Comparison of ENCODE assay signal across 18 cellular contexts in the genomic region with DNA sequence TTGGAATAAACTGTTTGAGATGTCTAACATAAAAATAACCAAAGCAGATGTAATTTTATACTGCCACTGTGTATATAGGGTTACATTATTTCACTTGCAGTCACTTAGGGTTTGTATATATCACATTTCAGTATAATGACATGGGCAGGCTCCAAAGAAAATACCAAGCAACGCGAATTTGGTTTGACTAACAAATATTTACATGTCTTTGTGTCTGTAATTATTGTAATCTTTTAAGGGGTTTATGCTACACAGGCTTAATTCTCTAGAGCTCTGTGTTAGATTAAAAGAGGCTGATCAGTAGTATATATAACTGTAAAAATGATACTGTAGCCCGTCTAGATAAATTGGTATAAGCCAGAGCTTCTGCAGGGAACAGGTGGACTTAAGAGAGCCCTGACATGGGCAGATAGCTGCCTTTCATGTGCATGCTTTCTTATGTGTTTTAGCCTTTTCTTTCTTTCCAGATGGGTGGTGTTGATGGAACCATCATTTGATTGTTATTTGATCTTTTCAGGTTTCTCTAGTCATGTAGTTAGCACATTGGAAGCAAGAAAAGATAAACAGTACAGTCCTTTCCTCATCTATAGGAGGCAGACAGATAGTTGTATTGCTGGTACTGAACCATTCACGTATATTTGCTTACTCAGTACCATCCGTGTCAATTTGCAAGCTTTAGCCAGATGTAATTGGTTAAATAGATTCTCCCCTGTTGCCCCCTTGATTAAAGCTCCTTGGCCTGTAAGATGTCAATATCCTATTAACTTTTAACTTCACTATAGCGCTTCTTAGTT.
DNase-seq lines count a peak whose midpoint lies in the region; TF ChIP-seq lines count a peak whose summit lies in the region.
"Had no signal": no experiment of that assay in that cellular context is flagged by ENCODE, and none has a peak within 500 bp of the region (broad histone marks: within the 10 kb centered on the region; RNA-seq: fewer than 3 reads in every experiment).

No MANE protein-coding gene starts in this region.

- no peak overlapping the region for H3K27ac ChIP-seq in right atrium auricular region
- H3K27ac ChIP-seq: BLaER1 treated with 17β-estradiol and CSF1 and Interleukin-3, amounts not matched to agents 10 nM and 100 nM; spleen; suprapubic skin had no signal

- H3K4me3 ChIP-seq in LNCaP clone FGC (ENCODE audit: low read depth, low read length) (no peak overlapping the region), right atrium auricular region (no peak overlapping the region)
- H3K4me3 ChIP-seq: BLaER1 treated with 17β-estradiol and CSF1 and Interleukin-3, amounts not matched to agents 10 nM and 100 nM; spleen; suprapubic skin had no signal

- no peaks in the 10 kb centered on the region for H3K4me1 ChIP-seq in right atrium auricular region
- H3K4me1 ChIP-seq: BLaER1 treated with 17β-estradiol and CSF1 and Interleukin-3, amounts not matched to agents 10 nM and 100 nM; spleen; suprapubic skin had no signal

- CTCF ChIA-PET in HEK293T (lab: Yijun Ruan, JAX): no interaction called here

- no peaks in the 10 kb centered on the region for H3K9me3 ChIP-seq in right atrium auricular region
- H3K9me3 ChIP-seq: suprapubic skin had no signal

- POLR2A ChIA-PET in HEK293T (lab: Yijun Ruan, JAX): no interaction called here

- no peaks in the 10 kb centered on the region for H3K27me3 ChIP-seq in right atrium auricular region
- H3K27me3 ChIP-seq: BLaER1 treated with 17β-estradiol and CSF1 and Interleukin-3, amounts not matched to agents 10 nM and 100 nM; spleen; suprapubic skin had no signal

- peak; percentile 3 for DNase-seq in DMS153 (lab: John Stamatoyannopoulos, UW)
- DNase-seq in DMS153 treated with DMSO at 0.1 percent for 48 hours (lab: John Stamatoyannopoulos, UW; ENCODE audit: unreplicated experiment): no peak
- DNase-seq in LNCaP clone FGC (ENCODE audit: low read depth): peak; percentile 26
- DNase-seq in NCI-H526 (lab: John Stamatoyannopoulos, UW): peak; percentile 94 to 97
- peak; percentile 18 for DNase-seq in left kidney (ENCODE audit: low read depth, low spot score)
- DNase-seq in HEK293T (ENCODE audit: extremely low spot score): no peak
- DNase-seq in right atrium auricular region (ENCODE audit: low spot score): no peak
- DNase-seq in effector CD4-positive, alpha-beta T cell: no peak
- DNase-seq: 8988T; activated naive CD8-positive, alpha-beta T cell treated with anti-CD3 and anti-CD28 coated beads for 36 hours; activated T-cell treated with anti-CD3 and anti-CD28 coated beads, Interleukin-2, amount 50 U/mL, for 72 hours; foreskin fibroblast; mesenchymal stem cell; NCI-H2227 treated with DMSO at 0.1 percent for 48 hours; nephron progenitor cell; spleen had no signal

- TF ChIP-seq CTCF in LNCaP clone FGC (IDR thresholded peaks at IDR 0.05; ENCODE audit: control insufficient read depth, extremely low read depth, insufficient read depth) (no peak), right atrium auricular region (IDR thresholded peaks at IDR 0.05) (no peak)

- H3K36me3 ChIP-seq in right atrium auricular region: no peaks in the 10 kb centered on the region

TF ChIP-seq in HEK293T, 16 proteins besides CTCF, POLR2A, EP300 and RAD21:
- no peak for TF ChIP-seq ZNF384 (IDR thresholded peaks at IDR 0.05)
- TF ChIP-seq BHLHE40 (IDR thresholded peaks at IDR 0.05; ENCODE audit: borderline replicate concordance): no peak
- no peak for TF ChIP-seq ELF4 (IDR thresholded peaks at IDR 0.05)
- TF ChIP-seq CTBP1 (IDR thresholded peaks at IDR 0.05; ENCODE audit: borderline replicate concordance): no peak
- no peak for TF ChIP-seq SUZ12 (IDR thresholded peaks at IDR 0.05)
- TF ChIP-seq ARNT (IDR thresholded peaks at IDR 0.05): no peak
- no peak for TF ChIP-seq FOXK2 (IDR thresholded peaks at IDR 0.05)
- TF ChIP-seq SP1 (IDR thresholded peaks at IDR 0.05): no peak
- TF ChIP-seq LEF1 (IDR thresholded peaks at IDR 0.05; ENCODE audit: borderline replicate concordance): no peak
- TF ChIP-seq FOXM1 (IDR thresholded peaks at IDR 0.05; ENCODE audit: borderline replicate concordance): no peak
- TF ChIP-seq HDGF (IDR thresholded peaks at IDR 0.05; ENCODE audit: borderline replicate concordance): no peak
- TF ChIP-seq L3MBTL2 (conservative IDR thresholded peaks at IDR 0.05): no peak
- no peak for TF ChIP-seq TARDBP (IDR thresholded peaks at IDR 0.05)

Comparison
In these comparisons a context has a peak if more than half of its experiments do, and no peak if none do; other contexts are left out.
1. DNase-seq: peak in DMS153 (single experiment), LNCaP clone FGC (single experiment), NCI-H526 (2 of 2) and left kidney (single experiment); none in DMS153 treated with DMSO at 0.1 percent for 48 hours (single experiment), HEK293T (single experiment), right atrium auricular region (single experiment) and effector CD4-positive, alpha-beta T cell (single experiment).